In genomic region chr11:44602810-44603410, GRCh38 we compare ENCODE assay signal across 16 cellular contexts. TPM values are rescaled to one million over a fixed set of nuclear protein-coding genes. Genes with fewer than 3 reads are reported as not detected.
DNase-seq lines count a peak whose midpoint lies in the region; ATAC-seq, FAIRE-seq and TF ChIP-seq lines count a peak whose summit lies in the region.
"Had no signal": no experiment of that assay in that cellular context is flagged by ENCODE, and none has a peak within 500 bp of the region (broad histone marks: within the 10 kb centered on the region; RNA-seq: fewer than 3 reads in every experiment).

No MANE protein-coding gene starts in this region.

- TF ChIP-seq POLR2A in Peyer's patch (IDR thresholded peaks at IDR 0.05) = no peak
- no peak for TF ChIP-seq POLR2A in esophagus squamous epithelium (IDR thresholded peaks at IDR 0.05)
- TF ChIP-seq POLR2A in H54 (IDR thresholded peaks at IDR 0.05; ENCODE audit: low read depth, low read length) = no peak

- no peak overlapping the region for H2AK5ac ChIP-seq in neuronal stem cell (ENCODE audit: low read depth, low read length)

- peaks cover 0 to 25% (median 16%) of the 10 kb centered on the region in 11 experiments; a peak in 15 of 22 replicates for H3K36me3 ChIP-seq in BLaER1 treated with 17β-estradiol and CSF1 and Interleukin-3, amounts not matched to agents 10 nM and 100 nM
- H3K36me3 ChIP-seq in Peyer's patch (peaks cover 0 to 29% (median 0%) of the 10 kb centered on the region in 3 donors), duodenal mucosa (ENCODE audit: control insufficient read depth in 1 of 2, insufficient read depth in 2 of 2, low read length in 2 of 2) (peaks cover 17 to 45% of the 10 kb centered on the region in 2 donors), neuronal stem cell (replicated peaks in 1 of 2; ENCODE audit: control insufficient read depth in 2 of 2, insufficient read depth in 2 of 2, low read length in 2 of 2) (peaks cover 0 to 22% of the 10 kb centered on the region in 2 donors), esophagus squamous epithelium (peaks cover 4 to 95% (median 17%) of the 10 kb centered on the region in 3 donors)

- no CpG with 5 or more reads among the region's 11 CpGs for WGBS in neuronal stem cell (ENCODE audit: extremely low coverage in 2 of 2, insufficient read length in 2 of 2, insufficient replicate concordance in 1 of 2), 2 donors
- 78 to 91% methylated on average over 4 to 6 of the region's 11 CpGs for WGBS in esophagus squamous epithelium, 2 donors

- H3K23ac ChIP-seq in neuronal stem cell (ENCODE audit: low read depth, low read length, poor library complexity) = no peak overlapping the region

- peak overlapping the region; percentile 37 for H2BK120ac ChIP-seq in neuronal stem cell (ENCODE audit: low read depth, low read length)

- H3K9me3 ChIP-seq in BLaER1 treated with 17β-estradiol and CSF1 and Interleukin-3, amounts not matched to agents 10 nM and 100 nM (replicated peaks in 1 of 11) = no peaks in the 10 kb centered on the region
- no peaks in the 10 kb centered on the region for H3K9me3 ChIP-seq in Peyer's patch
- no peaks in the 10 kb centered on the region for H3K9me3 ChIP-seq in duodenal mucosa (ENCODE audit: control insufficient read depth in 1 of 2, low read length in 2 of 2)
- H3K9me3 ChIP-seq in neuronal stem cell (replicated peaks in 1 of 2; ENCODE audit: control insufficient read depth in 2 of 2, insufficient read depth in 1 of 2, low read depth in 1 of 2, low read length in 2 of 2) = no peaks in the 10 kb centered on the region
- H3K9me3 ChIP-seq in esophagus squamous epithelium = no peaks in the 10 kb centered on the region

- no peak overlapping the region for H4K91ac ChIP-seq in neuronal stem cell (ENCODE audit: low read depth, low read length, poor library complexity)

- no peak for FAIRE-seq in H54 (lab: Jason Lieb, UNC)
- FAIRE-seq: RCC 7860 had no signal

- H3K4me1 ChIP-seq in BLaER1 treated with 17β-estradiol and CSF1 and Interleukin-3, amounts not matched to agents 10 nM and 100 nM = peaks cover 39 to 98% (median 88%) of the 10 kb centered on the region in 10 experiments
- H3K4me1 ChIP-seq in Peyer's patch (peaks cover 6 to 29% (median 24%) of the 10 kb centered on the region in 4 donors), duodenal mucosa (ENCODE audit: control insufficient read depth in 1 of 2, insufficient read depth in 2 of 2, low read length in 2 of 2) (peaks cover 46 to 51% of the 10 kb centered on the region in 2 donors), neuronal stem cell (ENCODE audit: control insufficient read depth in 2 of 2, insufficient read depth in 1 of 2, low read depth in 1 of 2, low read length in 2 of 2) (peaks cover 6 to 25% of the 10 kb centered on the region in 2 donors), esophagus squamous epithelium (peaks cover 0 to 36% (median 11%) of the 10 kb centered on the region in 3 donors)

- H3K27ac ChIP-seq in BLaER1 treated with 17β-estradiol and CSF1 and Interleukin-3, amounts not matched to agents 10 nM and 100 nM = peak overlapping the region in 3 of 11 experiments; percentile 18 to 70 (median 19); a peak in 6 of 22 replicates
- H3K27ac ChIP-seq in Peyer's patch (peak overlapping the region in 3 of 4 donors; percentile 37 to 87 (median 74)), duodenal mucosa (ENCODE audit: low read depth, low read length) (no peak overlapping the region), neuronal stem cell (replicated peaks; ENCODE audit: low read length) (no peak overlapping the region), esophagus squamous epithelium (peak overlapping the region in 2 of 4 donors; percentile 1 to 11)
- H3K27ac ChIP-seq: VCaP had no signal

- H2BK12ac ChIP-seq in neuronal stem cell (ENCODE audit: low read length) = no peak overlapping the region

- no peak overlapping the region for H2AFZ ChIP-seq in neuronal stem cell (ENCODE audit: low read length)

- H3K79me1 ChIP-seq in neuronal stem cell (ENCODE audit: low read depth, low read length) = peaks cover 3% of the 10 kb centered on the region

- intact Hi-C loops in esophagus squamous epithelium (cut with DNase I) = no loop called here

- peak overlapping the region; percentile 18 to 97 (median 81); a peak in 21 of 22 replicates for H3K4me2 ChIP-seq in BLaER1 treated with 17β-estradiol and CSF1 and Interleukin-3, amounts not matched to agents 10 nM and 100 nM
- no peak overlapping the region for H3K4me2 ChIP-seq in neuronal stem cell (ENCODE audit: insufficient read depth, low read length, poor library complexity, severe bottlenecking)

- no peak for DNase-seq in Peyer's patch
- no peak for DNase-seq in neuronal stem cell (ENCODE audit: low spot score)
- DNase-seq in SKM-1 treated with dmso at 0.1 percent for 144 hours (lab: John Stamatoyannopoulos, UW; ENCODE audit: unreplicated experiment) = no peak
- no peak for DNase-seq in esophagus squamous epithelium (lab: John Stamatoyannopoulos, UW)
- DNase-seq in H54 (ENCODE audit: insufficient read length, low spot score) = no peak
- DNase-seq: activated effector memory CD4-positive, alpha-beta T cell treated with Interleukin-2 at 50 U/mL for 16 hours; anterior cingulate cortex; COR-L47; foreskin fibroblast; natural killer cell; NCI-H1436 treated with DMSO at 0.1 percent for 48 hours had no signal

- TF ChIP-seq CTCF in Peyer's patch (IDR thresholded peaks at IDR 0.05) (no peak), esophagus squamous epithelium (IDR thresholded peaks at IDR 0.05) (no peak)

- H3K4ac ChIP-seq in neuronal stem cell (ENCODE audit: low read length) = no peak overlapping the region

- H3K27me3 ChIP-seq in BLaER1 treated with 17β-estradiol and CSF1 and Interleukin-3, amounts not matched to agents 10 nM and 100 nM = peaks cover 0 to 5% (median 0%) of the 10 kb centered on the region in 11 experiments; a peak in 1 of 22 replicates
- H3K27me3 ChIP-seq in Peyer's patch (no peaks in the 10 kb centered on the region), duodenal mucosa (ENCODE audit: control insufficient read depth in 1 of 2, insufficient read depth in 2 of 2, low read length in 2 of 2) (no peaks in the 10 kb centered on the region), neuronal stem cell (ENCODE audit: control insufficient read depth in 3 of 3, insufficient read depth in 3 of 3, low read depth in 1 of 3, low read length in 3 of 3) (peaks cover 0 to 2% (median 0%) of the 10 kb centered on the region in 3 experiments), esophagus squamous epithelium (no peaks in the 10 kb centered on the region)

- peak overlapping the region in 5 of 11 experiments; percentile 17 to 42 (median 39); a peak in 5 of 22 replicates for H3K9ac ChIP-seq in BLaER1 treated with 17β-estradiol and CSF1 and Interleukin-3, amounts not matched to agents 10 nM and 100 nM
- H3K9ac ChIP-seq in duodenal mucosa (ENCODE audit: low read depth in 1 of 2, low read length in 2 of 2) (peak overlapping the region; percentile 27 to 56), neuronal stem cell (ENCODE audit: low read depth, low read length, poor library complexity) (no peak overlapping the region)

- H4K8ac ChIP-seq in neuronal stem cell (ENCODE audit: low read depth, low read length) = no peak overlapping the region

- no peak for ATAC-seq in GM19395 (IDR thresholded peaks at IDR 0.05; ENCODE audit: unreplicated experiment)
- ATAC-seq: natural killer cell had no signal

- H3K18ac ChIP-seq in neuronal stem cell (ENCODE audit: low read length) = peak overlapping the region; percentile 81

- H4K20me1 ChIP-seq in BLaER1 treated with 17β-estradiol and CSF1 and Interleukin-3, amounts not matched to agents 10 nM and 100 nM = no peaks in the 10 kb centered on the region; a peak in 1 of 22 replicates

- no peak overlapping the region for H3K14ac ChIP-seq in neuronal stem cell (ENCODE audit: low read length)

- no peak overlapping the region for H2BK5ac ChIP-seq in neuronal stem cell (ENCODE audit: low read length)

- H2BK15ac ChIP-seq in neuronal stem cell (ENCODE audit: low read length) = no peak overlapping the region

- H3K4me3 ChIP-seq in BLaER1 treated with 17β-estradiol and CSF1 and Interleukin-3, amounts not matched to agents 10 nM and 100 nM = no peak overlapping the region
- H3K4me3 ChIP-seq in Peyer's patch (no peak overlapping the region), duodenal mucosa (ENCODE audit: low read depth in 1 of 2, low read length in 2 of 2) (no peak overlapping the region), neuronal stem cell (ENCODE audit: low read length in 2 of 2) (no peak overlapping the region), esophagus squamous epithelium (no peak overlapping the region)

RNA-seq across cellular contexts. Expression of gene CD82, which starts 37.4 kb away (rescaled TPM):
- 100 to 1,000 TPM in 1 of 4 donors, 10 to 100 TPM in 3; 40.4 to 140 (median 78.4) TPM for total RNA-seq in Peyer's patch
- polyA plus RNA-seq in neuronal stem cell (2013, experiment 1 of 2) = 51.9 TPM
- 51.1 TPM for polyA plus RNA-seq in neuronal stem cell (2013, experiment 2 of 2)
- 100 to 1,000 TPM in 3 of 4 donors, 10 to 100 TPM in 1; 70.9 to 137 (median 108) TPM for total RNA-seq in esophagus squamous epithelium

Comparison
In these comparisons a context has a peak if more than half of its experiments do, and no peak if none do; other contexts are left out.
1. H3K27ac ChIP-seq: peak in Peyer's patch (3 of 4); none in duodenal mucosa (single experiment) and neuronal stem cell (single experiment).